In genomic region chr16:76226011-76226410, GRCh38 we compare ENCODE assay signal across 18 cellular contexts. TPM values are rescaled to one million over a fixed set of nuclear protein-coding genes. Genes with fewer than 3 reads are reported as not detected.
DNase-seq lines count a peak whose midpoint lies in the region; ATAC-seq and TF ChIP-seq lines count a peak whose summit lies in the region.
"Had no signal": no experiment of that assay in that cellular context is flagged by ENCODE, and none has a peak within 500 bp of the region (broad histone marks: within the 10 kb centered on the region; RNA-seq: fewer than 3 reads in every experiment).

No MANE protein-coding gene starts in this region.

- no peaks in the 10 kb centered on the region for H3F3A ChIP-seq in PC-3 (ENCODE audit: low read length, unreplicated experiment)

- no peaks in the 10 kb centered on the region for H3K79me2 ChIP-seq in PC-3 (ENCODE audit: low read length)

- no peak for TF ChIP-seq CTCF in PC-3 (conservative IDR thresholded peaks at IDR 0.05; ENCODE audit: low read depth, low read length)

- intact Hi-C loops in PC-3 (cut with micrococcal nuclease) (no loop called here), left ventricle myocardium superior (cut with micrococcal nuclease) (no loop called here)

- H3K9ac ChIP-seq in PC-3 (ENCODE audit: low read length), result no peak overlapping the region
- H3K9ac ChIP-seq: BLaER1 treated with 17β-estradiol and CSF1 and Interleukin-3, amounts not matched to agents 10 nM and 100 nM; GM23248; SK-N-SH had no signal

- no TSS peak for BruUV-seq in PC-3 (replicated peaks; lab: Mats Ljungman, UMichigan)

- no peak overlapping the region for H3K27ac ChIP-seq in PC-3 (ENCODE audit: low read length)
- H3K27ac ChIP-seq: 22Rv1; BLaER1 treated with 17β-estradiol and CSF1 and Interleukin-3, amounts not matched to agents 10 nM and 100 nM; GM23248; PC-9 had no signal

- DNase-seq in DMS153 (lab: John Stamatoyannopoulos, UW) (peak; percentile 5), DMS153 treated with DMSO at 0.1 percent for 48 hours (lab: John Stamatoyannopoulos, UW; ENCODE audit: unreplicated experiment) (no peak), PC-3 (peak; percentile 26), iris pigment epithelial cell (ENCODE audit: low read depth) (peak; percentile 34), stromal cell of bone marrow (ENCODE audit: low read depth) (peak; percentile 7), mesenteric fat pad (ENCODE audit: low spot score) (no peak), NCI-H187 treated with DMSO at 0.1 percent for 48 hours (lab: John Stamatoyannopoulos, UW) (no peak), left ventricle myocardium superior (no peak)
- DNase-seq: DND-41, GM23248, NCI-H1417 treated with DMSO at 0.1 percent for 48 hours, NCI-H2081, NCI-H524 treated with DMSO at 0.1 percent for 48 hours, PC-9, SK-N-SH had no signal

- H3K36me3 ChIP-seq in PC-3 (ENCODE audit: low read depth, low read length), result no peaks in the 10 kb centered on the region
- H3K36me3 ChIP-seq: BLaER1 treated with 17β-estradiol and CSF1 and Interleukin-3, amounts not matched to agents 10 nM and 100 nM had no signal

- H3K4me3 ChIP-seq in PC-3 (ENCODE audit: low read length), result no peak overlapping the region
- H3K4me3 ChIP-seq: BLaER1 treated with 17β-estradiol and CSF1 and Interleukin-3, amounts not matched to agents 10 nM and 100 nM; GM23248; PC-9 had no signal

- peaks cover 10% of the 10 kb centered on the region; the same call in 1 of the 2 replicates for H3K4me1 ChIP-seq in PC-3 (ENCODE audit: insufficient read depth, low read length)
- H3K4me1 ChIP-seq: BLaER1 treated with 17β-estradiol and CSF1 and Interleukin-3, amounts not matched to agents 10 nM and 100 nM had no signal

- POLR2A ChIA-PET in PC-3 (lab: Charles Lee; ENCODE audit: unreplicated experiment), result no interaction called here

- no peaks in the 10 kb centered on the region for H3K9me2 ChIP-seq in PC-3 (replicated peaks; ENCODE audit: low read length)
- H3K9me2 ChIP-seq: SK-N-SH had no signal

- no peaks in the 10 kb centered on the region for H3K9me3 ChIP-seq in PC-3 (ENCODE audit: low read length)
- H3K9me3 ChIP-seq: SK-N-SH had no signal

- H3K27me3 ChIP-seq in PC-3 (ENCODE audit: low read length), result no peaks in the 10 kb centered on the region
- H3K27me3 ChIP-seq: BLaER1 treated with 17β-estradiol and CSF1 and Interleukin-3, amounts not matched to agents 10 nM and 100 nM had no signal

- ATAC-seq in PC-3, result no peak
- no peak for ATAC-seq in left ventricle myocardium superior
- ATAC-seq: Right ventricle myocardium inferior had no signal

- H2AFZ ChIP-seq in PC-3 (ENCODE audit: low read length), result no peak overlapping the region
- H2AFZ ChIP-seq: GM23248, PC-9 had no signal

- CTCF ChIA-PET in PC-3 (lab: Charles Lee), result no interaction called here

- H3K4me2 ChIP-seq in PC-3 (ENCODE audit: low read length), result 0 out of 2 replicates have a peak overlapping the region, but pooled peaks have one; percentile 22
- H3K4me2 ChIP-seq: BLaER1 treated with 17β-estradiol and CSF1 and Interleukin-3, amounts not matched to agents 10 nM and 100 nM; PC-9; SK-N-SH had no signal

- no peaks in the 10 kb centered on the region for H4K20me1 ChIP-seq in PC-3 (ENCODE audit: low read length)
- H4K20me1 ChIP-seq: BLaER1 treated with 17β-estradiol and CSF1 and Interleukin-3, amounts not matched to agents 10 nM and 100 nM had no signal

RNA-seq across cellular contexts. Expression of gene CNTNAP4, which starts 51.2 kb away (rescaled TPM):
- total RNA-seq in PC-3 (2014; rRNA removed), result 0.17 TPM in 1 of 2 replicates, not detected in the other
- 0.22 TPM for total RNA-seq in mesenteric fat pad
- not detected for total RNA-seq in left ventricle myocardium superior
- total RNA-seq: GM23248, PC-9, Right ventricle myocardium inferior had no signal

Comparison
In these comparisons a context has a peak if more than half of its experiments do, and no peak if none do; other contexts are left out.
1. DNase-seq: peak in DMS153 (single experiment), PC-3 (single experiment), iris pigment epithelial cell (single experiment) and stromal cell of bone marrow (single experiment); none in DMS153 treated with DMSO at 0.1 percent for 48 hours (single experiment), mesenteric fat pad (single experiment), NCI-H187 treated with DMSO at 0.1 percent for 48 hours (single experiment) and left ventricle myocardium superior (single experiment).